ENCODE assay signal across 20 cellular contexts in the genomic region with DNA sequence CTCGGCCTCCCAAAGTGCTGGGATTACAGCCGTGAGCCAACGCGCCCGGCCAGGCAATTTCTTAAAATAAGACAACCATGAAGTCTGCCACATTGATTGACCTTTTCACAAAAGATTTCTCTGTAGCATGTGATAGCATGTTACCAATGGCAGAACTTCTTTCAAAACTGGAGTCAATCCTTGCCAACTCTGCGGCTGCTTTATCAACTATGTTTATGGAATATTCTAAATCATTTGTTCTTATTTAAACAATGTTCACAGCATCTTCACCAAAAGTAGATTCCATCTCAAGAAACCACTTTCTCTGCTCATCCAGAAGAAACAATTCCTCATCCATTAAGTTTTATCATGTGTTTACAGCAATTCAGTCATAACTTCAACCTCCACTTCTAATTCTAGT. TPM values are rescaled to one million over a fixed set of nuclear protein-coding genes. Genes with fewer than 3 reads are reported as not detected.
A peak's percentile ranks its signal among the peaks of the same experiment; 100 is the strongest.
DNase-seq lines count a peak whose midpoint lies in the region; ATAC-seq and TF ChIP-seq lines count a peak whose summit lies in the region.
"Had no signal": no experiment of that assay in that cellular context is flagged by ENCODE, and none has a peak within 500 bp of the region (broad histone marks: within the 10 kb centered on the region; RNA-seq: fewer than 3 reads in every experiment).

No MANE protein-coding gene starts in this region.

- peaks cover 26% of the 10 kb centered on the region for H3K4me1 ChIP-seq in GM23248 (ENCODE audit: insufficient read depth)

- peaks cover 80% of the 10 kb centered on the region for H3K36me3 Mint-ChIP-seq in activated T-cell treated with anti-CD3 and anti-CD28 coated beads, Interleukin-2, amount 50 U/mL, for 24 hours (ENCODE audit: low read depth)
- H3K36me3 Mint-ChIP-seq in stimulated activated memory B cell treated with anti-CD40 and anti-IgM and Interleukin-4, amounts not matched to agents 10 μg/mL and 1 μg/mL and 100 μg/mL, for 72 hours = peaks cover 36% of the 10 kb centered on the region

- no peaks in the 10 kb centered on the region for H3K27me3 Mint-ChIP-seq in activated T-cell treated with anti-CD3 and anti-CD28 coated beads, Interleukin-2, amount 50 U/mL, for 24 hours
- no peaks in the 10 kb centered on the region for H3K27me3 Mint-ChIP-seq in stimulated activated memory B cell treated with anti-CD40 and anti-IgM and Interleukin-4, amounts not matched to agents 10 μg/mL and 1 μg/mL and 100 μg/mL, for 72 hours
- H3K27me3 Mint-ChIP-seq: CD4-positive, CD25-positive, alpha-beta regulatory T cell had no signal

- H4K20me1 ChIP-seq in GM23248 (ENCODE audit: insufficient read depth) = no peaks in the 10 kb centered on the region

- H3K9me3 Mint-ChIP-seq in activated T-cell treated with anti-CD3 and anti-CD28 coated beads, Interleukin-2, amount 50 U/mL, for 24 hours = no peaks in the 10 kb centered on the region
- H3K9me3 Mint-ChIP-seq in stimulated activated memory B cell treated with anti-CD40 and anti-IgM and Interleukin-4, amounts not matched to agents 10 μg/mL and 1 μg/mL and 100 μg/mL, for 72 hours = no peaks in the 10 kb centered on the region

- no peaks in the 10 kb centered on the region for H3K9me2 ChIP-seq in GM23248 (ENCODE audit: insufficient read depth)

- H3K27ac Mint-ChIP-seq in activated T-cell treated with anti-CD3 and anti-CD28 coated beads, Interleukin-2, amount 50 U/mL, for 24 hours = peak overlapping the region; percentile 12
- H3K27ac Mint-ChIP-seq in stimulated activated memory B cell treated with anti-CD40 and anti-IgM and Interleukin-4, amounts not matched to agents 10 μg/mL and 1 μg/mL and 100 μg/mL, for 72 hours = no peak overlapping the region

- peaks cover 23% of the 10 kb centered on the region for H3F3A ChIP-seq in GM23248 (ENCODE audit: insufficient read depth)

- H3K4me3 ChIP-seq in GM23248 = no peak overlapping the region
- H3K4me3 ChIP-seq in fibroblast of villous mesenchyme (ENCODE audit: low read depth, low read length) = no peak overlapping the region
- H3K4me3 ChIP-seq: BLaER1 had no signal

- ATAC-seq in stimulated activated memory B cell treated with anti-CD40 and anti-IgM and Interleukin-4, amounts not matched to agents 10 μg/mL and 1 μg/mL and 100 μg/mL, for 72 hours = no peak
- ATAC-seq: Panc1 had no signal

- H3K4me2 ChIP-seq in GM23248 (ENCODE audit: unreplicated experiment) = peak overlapping the region; percentile 10
- H3K4me2 ChIP-seq: BLaER1 had no signal

- 93 to 95% methylated on average over 6 of the region's 6 CpGs for WGBS in GM23248 (ENCODE audit: low coverage in 1 of 2, low lambda C conversion rate in 2 of 2, missing lambda C conversion rate in 2 of 2), 2 experiments

- H2AFZ ChIP-seq in GM23248 = no peak overlapping the region

- in situ Hi-C loops in GM23248 (cut with MboI) = no loop called here

- H3K27ac ChIP-seq in GM23248 = peak overlapping the region; percentile 6
- H3K27ac ChIP-seq: BLaER1, RWPE1 had no signal

- H3K4me1 Mint-ChIP-seq in activated T-cell treated with anti-CD3 and anti-CD28 coated beads, Interleukin-2, amount 50 U/mL, for 24 hours (ENCODE audit: low read depth) = peaks cover 66% of the 10 kb centered on the region
- peaks cover 50% of the 10 kb centered on the region for H3K4me1 Mint-ChIP-seq in stimulated activated memory B cell treated with anti-CD40 and anti-IgM and Interleukin-4, amounts not matched to agents 10 μg/mL and 1 μg/mL and 100 μg/mL, for 72 hours

- H3K9ac ChIP-seq in GM23248 = no peak overlapping the region
- H3K9ac ChIP-seq: BLaER1 had no signal

- no peak for TF ChIP-seq CTCF in fibroblast of villous mesenchyme (IDR thresholded peaks at IDR 0.05; ENCODE audit: insufficient read depth, low read depth, low read length)

- no peaks in the 10 kb centered on the region for H3K27me3 ChIP-seq in GM23248 (replicated peaks; ENCODE audit: insufficient read depth)
- H3K27me3 ChIP-seq: BLaER1 had no signal

- H3K79me2 ChIP-seq in GM23248 (ENCODE audit: insufficient read depth) = peaks cover 100% of the 10 kb centered on the region

- no peak overlapping the region for H3K4me3 Mint-ChIP-seq in activated T-cell treated with anti-CD3 and anti-CD28 coated beads, Interleukin-2, amount 50 U/mL, for 24 hours
- H3K4me3 Mint-ChIP-seq in stimulated activated memory B cell treated with anti-CD40 and anti-IgM and Interleukin-4, amounts not matched to agents 10 μg/mL and 1 μg/mL and 100 μg/mL, for 72 hours = no peak overlapping the region
- H3K4me3 Mint-ChIP-seq: CD4-positive, CD25-positive, alpha-beta regulatory T cell had no signal

- no peak for DNase-seq in activated T-cell treated with anti-CD3 and anti-CD28 coated beads, Interleukin-2, amount 50 U/mL, for 24 hours
- no peak for DNase-seq in activated T-cell treated with anti-CD3 and anti-CD28 coated beads for 4 hours
- DNase-seq in GM23248 = no peak
- DNase-seq in amniotic epithelial cell (ENCODE audit: low read depth) = peak; percentile 64
- DNase-seq in fibroblast of villous mesenchyme (ENCODE audit: low read depth) = peak; percentile 36
- no peak for DNase-seq in NOMO-1 (lab: John Stamatoyannopoulos, UW; ENCODE audit: unreplicated experiment in 2 of 2)
- DNase-seq: CD4-positive, CD25-positive, alpha-beta regulatory T cell; H7; KG1; MM.1S; NCI-H2029; NCI-H446; NCI-H526; NCI-H82; NK-92 treated with Interleukin-12 subunit alpha and Interleukin-12 subunit beta, amount 100 ng/mL, for 24 hours; SHP77 had no signal

- no peaks in the 10 kb centered on the region for H3K9me3 ChIP-seq in GM23248 (ENCODE audit: low read depth)
- H3K9me3 ChIP-seq: BLaER1 had no signal

- H3K36me3 ChIP-seq in GM23248 (ENCODE audit: low read depth) = peaks cover 3% of the 10 kb centered on the region; the same call in 1 of the 2 replicates

RNA-seq across cellular contexts. Expression of gene UBR1, which starts 9.4 kb away (rescaled TPM):
- 26.0 and 33.5 TPM in 2 replicates for total RNA-seq in GM23248 (2014; rRNA removed; shearing (Covaris generic))
- 15.3 and 16.2 TPM in 2 replicates for polyA plus RNA-seq in GM23248 (2016; fragmentation: Nextera tagmentation; extraction: Ambion mirVana)
- total RNA-seq in fibroblast of villous mesenchyme = 48.0 and 76.0 TPM in 2 replicates

RNA-seq across cellular contexts. Expression of gene TMEM62, which starts 37.0 kb away (rescaled TPM):
- total RNA-seq in GM23248 (2014; rRNA removed; shearing (Covaris generic)) = 5.9 and 11.2 TPM in 2 replicates
- polyA plus RNA-seq in GM23248 (2016; fragmentation: Nextera tagmentation; extraction: Ambion mirVana) = 6.5 and 8.2 TPM in 2 replicates
- 16.8 and 18.4 TPM in 2 replicates for total RNA-seq in fibroblast of villous mesenchyme

Comparison
In these comparisons a context has a peak if more than half of its experiments do, and no peak if none do; other contexts are left out.
1. DNase-seq: peak in amniotic epithelial cell (single experiment) and fibroblast of villous mesenchyme (single experiment); none in activated T-cell treated with anti-CD3 and anti-CD28 coated beads, Interleukin-2, amount 50 U/mL, for 24 hours (single experiment), activated T-cell treated with anti-CD3 and anti-CD28 coated beads for 4 hours (single experiment), GM23248 (single experiment) and NOMO-1 (0 of 2).